ENCODE assay signal across 9 cellular contexts in the genomic region with DNA sequence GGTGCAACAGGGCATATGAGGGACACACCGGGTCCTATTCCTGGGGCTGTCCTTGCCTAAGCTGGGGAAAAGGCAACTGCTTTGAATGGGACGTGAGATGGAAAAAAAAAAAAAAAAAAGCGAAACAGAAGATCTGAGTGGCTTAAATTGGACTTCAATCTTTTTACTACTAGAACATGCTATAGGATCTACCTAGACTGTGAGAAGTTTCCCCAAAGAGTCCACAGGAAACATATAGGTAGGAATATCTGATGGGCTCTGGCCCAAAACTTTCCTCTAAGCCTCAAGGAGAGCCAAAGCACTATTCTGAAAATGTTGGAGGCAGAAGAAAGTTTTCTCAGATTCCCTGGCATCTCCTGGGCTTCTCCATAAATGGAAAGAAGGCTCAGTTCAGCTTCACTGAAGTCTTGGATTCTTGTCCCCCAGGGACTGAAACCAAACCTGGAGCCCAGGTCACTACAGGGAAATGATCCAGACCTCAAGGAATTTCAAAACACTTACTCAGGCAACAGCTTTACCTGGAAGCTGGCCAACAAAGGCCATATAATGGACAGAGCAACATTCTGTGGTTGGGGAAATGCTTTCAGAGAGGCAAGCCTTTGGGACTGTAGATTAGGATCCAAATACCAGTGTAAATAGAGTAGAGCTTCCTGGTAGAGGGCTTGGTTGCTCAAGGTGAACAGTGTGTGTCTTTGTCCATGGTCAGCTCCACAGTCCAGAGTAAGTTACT. TPM values are rescaled to one million over a fixed set of nuclear protein-coding genes. Genes with fewer than 3 reads are reported as not detected.
DNase-seq lines count a peak whose midpoint lies in the region; ATAC-seq, FAIRE-seq and TF ChIP-seq lines count a peak whose summit lies in the region.
"Had no signal": no experiment of that assay in that cellular context is flagged by ENCODE, and none has a peak within 500 bp of the region (broad histone marks: within the 10 kb centered on the region; RNA-seq: fewer than 3 reads in every experiment).

No MANE protein-coding gene starts in this region.

- no peak for FAIRE-seq in small intestine (lab: Jason Lieb, UNC)

- H3K4me3 ChIP-seq in small intestine (ENCODE audit: low read depth in 1 of 2, low read length in 2 of 2): no peak overlapping the region
- H3K4me3 ChIP-seq: right lobe of liver had no signal

- 40 to 63% (median 45%) methylated on average over 2 to 3 of the region's 3 CpGs for WGBS in small intestine, 3 donors

- H3K27ac ChIP-seq in RWPE1 (no peak overlapping the region), small intestine (ENCODE audit: low read depth in 1 of 2, low read length in 1 of 2) (peak overlapping the region; percentile 84 to 85)
- H3K27ac ChIP-seq: right lobe of liver had no signal

- CTCF ChIA-PET in RWPE1 (lab: Yijun Ruan, JAX): no interaction called here

- no peaks in the 10 kb centered on the region for H3K36me3 ChIP-seq in small intestine (ENCODE audit: control insufficient read depth in 2 of 2, insufficient read depth in 2 of 2, low read length in 2 of 2)
- H3K36me3 ChIP-seq: right lobe of liver had no signal

- TF ChIP-seq CTCF in RWPE1 (conservative IDR thresholded peaks at IDR 0.05; ENCODE audit: low read depth): no peak

- POLR2A ChIA-PET in RWPE1 (lab: Yijun Ruan, JAX; ENCODE audit: low non-redundant PET): no interaction called here

- H3K27me3 ChIP-seq in small intestine (ENCODE audit: control insufficient read depth in 2 of 2, insufficient read depth in 2 of 2, low read length in 2 of 2): no peaks in the 10 kb centered on the region
- H3K27me3 ChIP-seq: right lobe of liver had no signal

- peaks cover 8 to 12% of the 10 kb centered on the region in 2 donors for H3K4me1 ChIP-seq in small intestine (ENCODE audit: control insufficient read depth in 2 of 2, insufficient read depth in 1 of 2, low read depth in 1 of 2, low read length in 1 of 2)
- H3K4me1 ChIP-seq: right lobe of liver had no signal

- DNase-seq in GM04504 (ENCODE audit: low read depth): peak; percentile 70
- peak; percentile 48 for DNase-seq in RWPE1 (ENCODE audit: low spot score)
- peak; percentile 91 for DNase-seq in fibroblast of peridontal ligament (ENCODE audit: extremely low read depth)
- peak; percentile 95 for DNase-seq in small intestine
- DNase-seq in GM19238 (ENCODE audit: insufficient read length, low spot score): no peak
- no peak for DNase-seq in NCI-H1105 treated with DMSO at 0.1 percent for 48 hours (lab: John Stamatoyannopoulos, UW)
- DNase-seq: right lobe of liver had no signal

- no peak for ATAC-seq in HG02973 (IDR thresholded peaks at IDR 0.05; ENCODE audit: unreplicated experiment)
- no peak for ATAC-seq in GM21737 (IDR thresholded peaks at IDR 0.05; ENCODE audit: unreplicated experiment)

- no peaks in the 10 kb centered on the region for H3K9me3 ChIP-seq in small intestine (ENCODE audit: control insufficient read depth, low read depth)
- H3K9me3 ChIP-seq: right lobe of liver had no signal

RNA-seq across cellular contexts. Expression of a gene that starts 56.9 kb away (rescaled TPM):
- 1 to 10 TPM in 2 of 3 donors, under 1 TPM in 1; 0.45 to 8.4 (median 1.1) TPM for polyA plus RNA-seq in small intestine

Comparison
In these comparisons a context has a peak if more than half of its experiments do, and no peak if none do; other contexts are left out.
1. DNase-seq: peak in GM04504 (single experiment), RWPE1 (single experiment), fibroblast of peridontal ligament (single experiment) and small intestine (single experiment); none in GM19238 (single experiment) and NCI-H1105 treated with DMSO at 0.1 percent for 48 hours (single experiment).